In genomic region chr15:68789041-68789920, GRCh38 we compare ENCODE assay signal across 9 cellular contexts. TPM values are rescaled to one million over a fixed set of nuclear protein-coding genes. Genes with fewer than 3 reads are reported as not detected.
DNase-seq lines count a peak whose midpoint lies in the region; ATAC-seq and TF ChIP-seq lines count a peak whose summit lies in the region.
"Had no signal": no experiment of that assay in that cellular context is flagged by ENCODE, and none has a peak within 500 bp of the region (broad histone marks: within the 10 kb centered on the region; RNA-seq: fewer than 3 reads in every experiment).

No MANE protein-coding gene starts in this region.

- no peak for TF ChIP-seq POLR2A in body of pancreas (IDR thresholded peaks at IDR 0.05)

- peaks cover 84% of the 10 kb centered on the region for H3K4me1 Mint-ChIP-seq in activated T-cell treated with anti-CD3 and anti-CD28 coated beads, Interleukin-2, amount 50 U/mL, for 24 hours (ENCODE audit: low read depth)

- TF ChIP-seq CTCF in body of pancreas (IDR thresholded peaks at IDR 0.05) (no peak), lung (IDR thresholded peaks at IDR 0.05; ENCODE audit: control extremely low read depth, extremely low read depth) (no peak)

- no peaks in the 10 kb centered on the region for H3K27me3 Mint-ChIP-seq in activated T-cell treated with anti-CD3 and anti-CD28 coated beads, Interleukin-2, amount 50 U/mL, for 24 hours

- H3K27ac ChIP-seq in body of pancreas (peak overlapping the region; percentile 28 to 64 (median 60)), lung (ENCODE audit: low read depth in 1 of 2, low read length in 1 of 2) (peak overlapping the region; percentile 5 to 22), substantia nigra (ENCODE audit: low read depth, low read length, poor library complexity, severe bottlenecking) (peak overlapping the region; percentile 72)

- WGBS in body of pancreas, 2 donors, result 41 to 78% methylated on average over 2 to 5 of the region's 5 CpGs
- 71 to 75% methylated on average over 5 of the region's 5 CpGs for WGBS in lung, 2 donors

- no peaks in the 10 kb centered on the region for H3K9me3 Mint-ChIP-seq in activated T-cell treated with anti-CD3 and anti-CD28 coated beads, Interleukin-2, amount 50 U/mL, for 24 hours

- no peak overlapping the region for H3K4me3 ChIP-seq in body of pancreas
- H3K4me3 ChIP-seq in lung, result no peak overlapping the region

- peak; percentile 27 for DNase-seq in activated T-cell treated with anti-CD3 and anti-CD28 coated beads, Interleukin-2, amount 50 U/mL, for 24 hours
- no peak for DNase-seq in activated T-cell treated with anti-CD3 and anti-CD28 coated beads, Interleukin-2, amount 50 U/mL, for 48 hours
- DNase-seq in body of pancreas (peak in 3 of 4 donors; percentile 45 to 50 (median 46)), lung (ENCODE audit: low spot score) (peak; percentile 44), substantia nigra (lab: John Stamatoyannopoulos, UW) (peak in 1 of 49 donors; percentile 23), KG1 (lab: John Stamatoyannopoulos, UW) (no peak), foreskin melanocyte (no peak)
- DNase-seq: NCI-H1048 had no signal

- H3K9me3 ChIP-seq in body of pancreas (no peaks in the 10 kb centered on the region), lung (ENCODE audit: control insufficient read depth in 2 of 2, insufficient read depth in 1 of 2, low read length in 1 of 2) (no peaks in the 10 kb centered on the region)

- ATAC-seq in body of pancreas, result no peak
- ATAC-seq in lung (ENCODE audit: insufficient read depth, low FRiP score), result no peak
- no peak for ATAC-seq in GM19455 (IDR thresholded peaks at IDR 0.05; ENCODE audit: unreplicated experiment)

- H3K4me1 ChIP-seq in body of pancreas (peaks cover 72% of the 10 kb centered on the region), lung (ENCODE audit: control insufficient read depth in 2 of 2, insufficient read depth in 2 of 2, low read length in 2 of 2) (peaks cover 46 to 54% of the 10 kb centered on the region in 2 donors)

- intact Hi-C loops in body of pancreas (cut with DNase I), result loop anchor here (10.0 kb wide), 1 partner anchor 86 kb away; no protein-coding TSS in a partner anchor

- peak overlapping the region; percentile 73 for H3K27ac Mint-ChIP-seq in activated T-cell treated with anti-CD3 and anti-CD28 coated beads, Interleukin-2, amount 50 U/mL, for 24 hours

- H3K36me3 ChIP-seq in body of pancreas (replicated peaks in 1 of 2; ENCODE audit: insufficient read depth in 1 of 2, low read depth in 2 of 2) (no peaks in the 10 kb centered on the region), lung (ENCODE audit: control insufficient read depth in 2 of 2, insufficient read depth in 2 of 2, low read length in 2 of 2) (peaks cover 6 to 12% of the 10 kb centered on the region in 2 donors)

- peaks cover 85% of the 10 kb centered on the region for H3K36me3 Mint-ChIP-seq in activated T-cell treated with anti-CD3 and anti-CD28 coated beads, Interleukin-2, amount 50 U/mL, for 24 hours (ENCODE audit: low read depth)

- no peak overlapping the region for H3K4me3 Mint-ChIP-seq in activated T-cell treated with anti-CD3 and anti-CD28 coated beads, Interleukin-2, amount 50 U/mL, for 24 hours

- H3K27me3 ChIP-seq in body of pancreas, result no peaks in the 10 kb centered on the region
- H3K27me3 ChIP-seq in lung (ENCODE audit: control insufficient read depth, insufficient read depth), result no peaks in the 10 kb centered on the region

RNA-seq across cellular contexts. Expression of gene ANP32A, which starts 31.4 kb away (rescaled TPM):
- total RNA-seq in body of pancreas (10 to 100 TPM; 27.7 to 37.4 TPM), lung (100 to 1,000 TPM; 105 to 197 TPM)
- 100 to 1,000 TPM; 109 to 117 TPM for polyA plus RNA-seq in lung

Comparison
In these comparisons a context has a peak if more than half of its experiments do, and no peak if none do; other contexts are left out.
1. DNase-seq: peak in activated T-cell treated with anti-CD3 and anti-CD28 coated beads, Interleukin-2, amount 50 U/mL, for 24 hours (single experiment), body of pancreas (3 of 4) and lung (single experiment); none in activated T-cell treated with anti-CD3 and anti-CD28 coated beads, Interleukin-2, amount 50 U/mL, for 48 hours (0 of 2), KG1 (single experiment) and foreskin melanocyte (single experiment).
2. H3K27ac ChIP-seq: peak in every context shown above with its lines; median percentile 72 in substantia nigra; 60 in body of pancreas; 14 in lung.